Comparison of ENCODE assay signal across 26 cellular contexts in the genomic region with DNA sequence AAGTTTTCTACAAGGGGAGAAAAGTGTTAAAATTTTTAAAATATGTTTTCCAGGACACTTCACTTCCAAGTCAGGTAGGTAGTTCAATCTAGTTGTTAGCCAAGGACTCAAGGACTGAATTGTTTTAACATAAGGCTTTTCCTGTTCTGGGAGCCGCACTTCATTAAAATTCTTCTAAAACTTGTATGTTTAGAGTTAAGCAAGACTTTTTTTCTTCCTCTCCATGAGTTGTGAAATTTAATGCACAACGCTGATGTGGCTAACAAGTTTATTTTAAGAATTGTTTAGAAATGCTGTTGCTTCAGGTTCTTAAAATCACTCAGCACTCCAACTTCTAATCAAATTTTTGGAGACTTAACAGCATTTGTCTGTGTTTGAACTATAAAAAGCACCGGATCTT. TPM values are rescaled to one million over a fixed set of nuclear protein-coding genes. Genes with fewer than 3 reads are reported as not detected.
DNase-seq lines count a peak whose midpoint lies in the region; ATAC-seq, FAIRE-seq and TF ChIP-seq lines count a peak whose summit lies in the region.
"Had no signal": no experiment of that assay in that cellular context is flagged by ENCODE, and none has a peak within 500 bp of the region (broad histone marks: within the 10 kb centered on the region; RNA-seq: fewer than 3 reads in every experiment).

No MANE protein-coding gene starts in this region.

- H2AFZ ChIP-seq in PC-3 (ENCODE audit: low read length) (no peak overlapping the region), endothelial cell of umbilical vein (ENCODE audit: low read depth, low read length) (no peak overlapping the region)
- H2AFZ ChIP-seq: GM23338 had no signal

- H3K9me2 ChIP-seq in PC-3 (replicated peaks; ENCODE audit: low read length) = no peaks in the 10 kb centered on the region

- TSS peak; percentile 6 for BruUV-seq in PC-3 (replicated peaks; lab: Mats Ljungman, UMichigan)
- no TSS peak for BruUV-seq in endothelial cell of umbilical vein (replicated peaks; lab: Mats Ljungman, UMichigan)

- H3K9me1 ChIP-seq in endothelial cell of umbilical vein (replicated peaks; ENCODE audit: control insufficient read depth, extremely low read depth, insufficient read depth, low read length) = no peaks in the 10 kb centered on the region

- peak; percentile 12 to 25 for DNase-seq in HL-60 (ENCODE audit: low read depth in 1 of 2, low spot score in 1 of 2)
- DNase-seq in PC-3 = no peak
- no peak for DNase-seq in endothelial cell of umbilical vein (ENCODE audit: low read depth, low spot score)
- no peak for DNase-seq in Kasumi-1 (lab: John Stamatoyannopoulos, UW)
- DNase-seq in BE2C = no peak
- DNase-seq: activated CD4-positive, alpha-beta T cell treated with anti-CD3 and anti-CD28 coated beads for 4 hours; activated T-cell treated with anti-CD3 and anti-CD28 coated beads, Interleukin-2, amount 50 U/mL, for 24 hours; GDM1; Karpas-422; mesendoderm; NCI-H1105 treated with DMSO at 0.1 percent for 48 hours; NCI-H2081; NCI-H345; NCI-H774; psoas muscle; stomach; T-helper 17 cell; transverse colon had no signal

- H3K27ac ChIP-seq in HL-60 (replicated peaks) = no peak overlapping the region; the same call in 1 of the 2 replicates
- no peak overlapping the region for H3K27ac ChIP-seq in PC-3 (ENCODE audit: low read length)
- no peak overlapping the region for H3K27ac ChIP-seq in endothelial cell of umbilical vein (ENCODE audit: insufficient read depth, low read depth, low read length)
- H3K27ac ChIP-seq in subcutaneous abdominal adipose tissue (ENCODE audit: low read depth, low read length) = peak overlapping the region; percentile 41
- H3K27ac ChIP-seq: coronary artery, psoas muscle, SJSA1, stomach, transverse colon had no signal

- H3K27me3 ChIP-seq in HL-60 (ENCODE audit: insufficient read depth, poor library complexity, severe bottlenecking) (no peaks in the 10 kb centered on the region), PC-3 (ENCODE audit: low read length) (no peaks in the 10 kb centered on the region), endothelial cell of umbilical vein (ENCODE audit: control insufficient read depth in 2 of 2, insufficient read depth in 2 of 2, low read length in 2 of 2) (no peaks in the 10 kb centered on the region), subcutaneous abdominal adipose tissue (ENCODE audit: control insufficient read depth in 5 of 5, insufficient read depth in 4 of 5, low read length in 5 of 5) (peaks cover 0 to 4% (median 0%) of the 10 kb centered on the region in 5 donors), BE2C (no peaks in the 10 kb centered on the region)
- H3K27me3 ChIP-seq: SJSA1, stomach, transverse colon had no signal

- peaks cover 3% of the 10 kb centered on the region; the same call in 1 of the 2 replicates for H3K36me3 ChIP-seq in PC-3 (ENCODE audit: low read depth, low read length)
- no peaks in the 10 kb centered on the region for H3K36me3 ChIP-seq in endothelial cell of umbilical vein (ENCODE audit: control insufficient read depth in 2 of 2, extremely low read depth in 1 of 2, insufficient read depth in 2 of 2, low read length in 2 of 2)
- peaks cover 0 to 9% (median 2%) of the 10 kb centered on the region in 5 donors for H3K36me3 ChIP-seq in subcutaneous abdominal adipose tissue (ENCODE audit: control insufficient read depth in 5 of 5, insufficient read depth in 5 of 5, low read length in 5 of 5)
- no peaks in the 10 kb centered on the region for H3K36me3 ChIP-seq in BE2C
- H3K36me3 ChIP-seq: transverse colon had no signal

- no peaks in the 10 kb centered on the region for H4K20me1 ChIP-seq in PC-3 (ENCODE audit: low read length)
- H4K20me1 ChIP-seq in endothelial cell of umbilical vein (replicated peaks; ENCODE audit: control insufficient read depth, extremely low read depth, insufficient read depth, low read length) = no peaks in the 10 kb centered on the region

- POLR2A ChIA-PET in PC-3 (lab: Charles Lee; ENCODE audit: unreplicated experiment) (no interaction called here), endothelial cell of umbilical vein (lab: Charles Lee) (no interaction called here)

- CTCF ChIA-PET in PC-3 (lab: Charles Lee) (no interaction called here), endothelial cell of umbilical vein (lab: Charles Lee) (no interaction called here)

- H3K4me1 ChIP-seq in PC-3 (ENCODE audit: insufficient read depth, low read length) (no peaks in the 10 kb centered on the region; the same call in 1 of the 2 replicates), endothelial cell of umbilical vein (ENCODE audit: control insufficient read depth, extremely low read depth, insufficient read depth, low read length) (no peaks in the 10 kb centered on the region), subcutaneous abdominal adipose tissue (ENCODE audit: control insufficient read depth in 5 of 5, insufficient read depth in 5 of 5, low read length in 5 of 5) (peaks cover 0 to 4% (median 2%) of the 10 kb centered on the region in 5 donors), BE2C (no peaks in the 10 kb centered on the region)
- H3K4me1 ChIP-seq: psoas muscle, SJSA1, stomach had no signal

- H3F3A ChIP-seq in PC-3 (ENCODE audit: low read length, unreplicated experiment) = no peaks in the 10 kb centered on the region

- dilution Hi-C loops in endothelial cell of umbilical vein (cut with MboI; ENCODE audit: extremely low pct_ligation_motif_present, low sequenced_read_pairs) = no loop called here

- no peak for ATAC-seq in PC-3
- no peak for ATAC-seq in HG02623 (IDR thresholded peaks at IDR 0.05; ENCODE audit: unreplicated experiment)
- no peak for ATAC-seq in GM18519 (IDR thresholded peaks at IDR 0.05; ENCODE audit: low FRiP score, unreplicated experiment)
- ATAC-seq: GM23338, Panc1, psoas muscle, T-helper 17 cell had no signal

- H3K9me3 ChIP-seq in PC-3 (ENCODE audit: low read length) (no peaks in the 10 kb centered on the region), endothelial cell of umbilical vein (replicated peaks; ENCODE audit: control insufficient read depth, insufficient read depth, low read length) (no peaks in the 10 kb centered on the region), subcutaneous abdominal adipose tissue (ENCODE audit: control insufficient read depth in 5 of 5, low read length in 5 of 5) (no peaks in the 10 kb centered on the region), BE2C (no peaks in the 10 kb centered on the region)
- H3K9me3 ChIP-seq: psoas muscle, SJSA1, stomach, transverse colon had no signal

- H3K79me2 ChIP-seq in PC-3 (ENCODE audit: low read length) = no peaks in the 10 kb centered on the region
- H3K79me2 ChIP-seq in endothelial cell of umbilical vein (ENCODE audit: control insufficient read depth, insufficient read depth, low read length) = no peaks in the 10 kb centered on the region

- H3K9ac ChIP-seq in PC-3 (ENCODE audit: low read length) (no peak overlapping the region), endothelial cell of umbilical vein (replicated peaks; ENCODE audit: extremely low read depth, insufficient read depth, low read length) (no peak overlapping the region), subcutaneous abdominal adipose tissue (ENCODE audit: low read length in 5 of 5) (no peak overlapping the region)

- no peak for TF ChIP-seq CTCF in HL-60 (IDR thresholded peaks at IDR 0.05; ENCODE audit: insufficient read depth, low read length)
- no peak for TF ChIP-seq CTCF in PC-3 (conservative IDR thresholded peaks at IDR 0.05; ENCODE audit: low read depth, low read length)
- TF ChIP-seq CTCF in endothelial cell of umbilical vein (IDR thresholded peaks at IDR 0.05; ENCODE audit: extremely low read depth in 1 of 2, insufficient read depth in 1 of 2, low read depth in 1 of 2, low read length in 2 of 2) = no peak
- TF ChIP-seq CTCF in BE2C (IDR thresholded peaks at IDR 0.05; ENCODE audit: low read depth, low read length) = no peak

- intact Hi-C loops in PC-3 (cut with micrococcal nuclease) = no loop called here
- intact Hi-C loops in endothelial cell of umbilical vein (cut with micrococcal nuclease) = no loop called here

- FAIRE-seq in endothelial cell of umbilical vein (lab: Jason Lieb, UNC) = peak; percentile 8
- FAIRE-seq: endometrium had no signal

- H3K4me2 ChIP-seq in PC-3 (ENCODE audit: low read length) = no peak overlapping the region
- H3K4me2 ChIP-seq in endothelial cell of umbilical vein (ENCODE audit: insufficient read depth, low read length) = no peak overlapping the region
- H3K4me2 ChIP-seq: GM23338 had no signal

- no peak for TF ChIP-seq POLR2A in endothelial cell of umbilical vein (IDR thresholded peaks at IDR 0.05; ENCODE audit: low read depth, low read length)

- H3K4me3 ChIP-seq in HL-60 (replicated peaks; ENCODE audit: insufficient read depth, low read length) (no peak overlapping the region), PC-3 (ENCODE audit: low read length) (no peak overlapping the region), endothelial cell of umbilical vein (replicated peaks in 1 of 3; ENCODE audit: insufficient read depth in 1 of 3, low read depth in 1 of 3, low read length in 3 of 3) (no peak overlapping the region), subcutaneous abdominal adipose tissue (ENCODE audit: low read depth in 1 of 5, low read length in 5 of 5) (no peak overlapping the region), BE2C (ENCODE audit: low read depth, low read length) (no peak overlapping the region)
- H3K4me3 ChIP-seq: coronary artery, GM23338, psoas muscle, SJSA1, stomach, transverse colon had no signal

RNA-seq across cellular contexts. Expression of a gene that starts 49.6 kb away (rescaled TPM):
- total RNA-seq in PC-3 (2014; rRNA removed) = 29.2 and 35.8 TPM in 2 replicates
- total RNA-seq in endothelial cell of umbilical vein = 34.5 and 38.3 TPM in 2 replicates
- 4.6 and 8.1 TPM in 2 replicates for polyA plus RNA-seq in endothelial cell of umbilical vein
- polyA plus RNA-seq in endothelial cell of umbilical vein (2011; cell fraction: cytosol; rRNA removed) = 9.3 and 10.5 TPM in 2 replicates
- polyA plus RNA-seq in endothelial cell of umbilical vein (2011; cell fraction: nucleus; rRNA removed) = 10.4 and 13.7 TPM in 2 replicates
- polyA plus RNA-seq in endothelial cell of umbilical vein (2012) = 15.4 and 18.8 TPM in 2 replicates
- polyA minus RNA-seq in endothelial cell of umbilical vein = 13.0 and 14.9 TPM in 2 replicates
- polyA minus RNA-seq in endothelial cell of umbilical vein (2011; cell fraction: cytosol; rRNA and poly(A)+ RNA removed) = 19.0 TPM
- 15.1 and 16.7 TPM in 2 replicates for polyA minus RNA-seq in endothelial cell of umbilical vein (2011; cell fraction: nucleus; rRNA and poly(A)+ RNA removed)
- polyA plus RNA-seq in BE2C (2012; ENCODE audit: insufficient read depth, insufficient read length, low read depth) = 13.3 TPM

RNA-seq across cellular contexts. Expression of a gene that starts 52.0 kb away (rescaled TPM):
- total RNA-seq in PC-3 (2014; rRNA removed) (92.1 and 95.4 TPM in 2 replicates), endothelial cell of umbilical vein (52.3 and 55.9 TPM in 2 replicates)
- 9.1 and 12.7 TPM in 2 replicates for polyA plus RNA-seq in endothelial cell of umbilical vein
- polyA plus RNA-seq in endothelial cell of umbilical vein (2011; cell fraction: cytosol; rRNA removed) = 16.6 and 19.3 TPM in 2 replicates
- polyA plus RNA-seq in endothelial cell of umbilical vein (2011; cell fraction: nucleus; rRNA removed) = 27.9 and 34.3 TPM in 2 replicates
- polyA plus RNA-seq in endothelial cell of umbilical vein (2012) = 35.5 and 42.7 TPM in 2 replicates
- 48.8 and 54.9 TPM in 2 replicates for polyA minus RNA-seq in endothelial cell of umbilical vein
- polyA minus RNA-seq in endothelial cell of umbilical vein (2011; cell fraction: cytosol; rRNA and poly(A)+ RNA removed) = 87.5 TPM
- polyA minus RNA-seq in endothelial cell of umbilical vein (2011; cell fraction: nucleus; rRNA and poly(A)+ RNA removed) = 45.0 and 57.8 TPM in 2 replicates
- 33.1 TPM for polyA plus RNA-seq in BE2C (2012; ENCODE audit: insufficient read depth, insufficient read length, low read depth)

Comparison
In these comparisons a context has a peak if more than half of its experiments do, and no peak if none do; other contexts are left out.
1. DNase-seq: peak in HL-60 (2 of 2); none in PC-3 (single experiment), endothelial cell of umbilical vein (single experiment), Kasumi-1 (0 of 2) and BE2C (single experiment).